Comparison of ENCODE assay signal across 17 cellular contexts in the genomic region with DNA sequence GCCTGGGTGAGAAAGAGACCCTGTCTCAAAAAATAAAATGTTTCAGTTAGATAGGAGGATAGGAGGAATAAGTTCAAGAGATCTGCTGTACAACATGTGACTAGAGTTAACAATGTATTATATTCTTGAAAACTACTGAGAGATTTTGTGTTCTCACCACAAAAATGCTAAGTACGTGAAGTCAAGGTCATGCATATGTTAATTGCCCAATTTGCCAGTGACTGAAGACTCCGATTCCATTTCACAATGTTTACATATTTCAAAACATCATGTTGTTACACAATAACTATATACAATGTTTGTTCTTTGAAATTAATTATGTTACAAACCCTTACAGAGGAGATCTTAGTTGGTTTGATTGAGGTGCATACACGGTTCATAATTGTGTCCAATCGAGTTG.
"Had no signal": no experiment of that assay in that cellular context is flagged by ENCODE, and none has a peak within 500 bp of the region (broad histone marks: within the 10 kb centered on the region; RNA-seq: fewer than 3 reads in every experiment).

No MANE protein-coding gene starts in this region.

- H3K9me3 Mint-ChIP-seq: activated T-helper 17 cell treated with anti-CD3 and anti-CD28 coated beads, Interleukin-2, amount 50 U/mL, for 72 hours; natural killer cell; stimulated activated naive B cell treated with anti-CD40 and anti-IgM and Interleukin-4, amounts not matched to agents 10 μg/mL and 1 μg/mL and 100 μg/mL, for 72 hours had no signal

- H3K4me3 Mint-ChIP-seq: activated T-helper 17 cell treated with anti-CD3 and anti-CD28 coated beads, Interleukin-2, amount 50 U/mL, for 72 hours; natural killer cell; stimulated activated naive B cell treated with anti-CD40 and anti-IgM and Interleukin-4, amounts not matched to agents 10 μg/mL and 1 μg/mL and 100 μg/mL, for 72 hours had no signal

- H3K4me1 ChIP-seq: ascending aorta, breast epithelium, esophagus squamous epithelium, thyroid gland had no signal

- H3K27ac ChIP-seq: ascending aorta, breast epithelium, esophagus squamous epithelium, neutrophil, thyroid gland had no signal

- H3K9me3 ChIP-seq: ascending aorta, breast epithelium, esophagus squamous epithelium, neutrophil, thyroid gland had no signal

- DNase-seq: activated CD4-positive, alpha-beta T cell treated with anti-CD3 and anti-CD28 coated beads for 1 hour; activated CD4-positive, alpha-beta T cell treated with anti-CD3 and anti-CD28 coated beads, Interleukin-2, amount 50 U/mL, for 4 hours; activated naive CD4-positive, alpha-beta T cell treated with Interleukin-2 at 50 U/mL for 16 hours; esophagus squamous epithelium; hypothalamus; left ventricle myocardium superior; mesenchymal stem cell; natural killer cell; stimulated activated CD4-positive, alpha-beta T cell treated with anti-CD3 and anti-CD28 coated beads, Interleukin-15, amount 100 ng/mL, for 24 hours; stimulated activated CD4-positive, alpha-beta T cell treated with anti-CD3 and anti-CD28 coated beads, Interleukin-4, amount 100 ng/mL, for 1 hour; stimulated activated naive B cell treated with anti-CD40 and anti-IgM and Interleukin-4, amounts not matched to agents 10 μg/mL and 1 μg/mL and 100 μg/mL, for 72 hours; T-helper 9 cell; thyroid gland had no signal

- H3K4me3 ChIP-seq: ascending aorta, breast epithelium, esophagus squamous epithelium, thyroid gland had no signal

- H3K27ac Mint-ChIP-seq: activated T-helper 17 cell treated with anti-CD3 and anti-CD28 coated beads, Interleukin-2, amount 50 U/mL, for 72 hours; natural killer cell; stimulated activated naive B cell treated with anti-CD40 and anti-IgM and Interleukin-4, amounts not matched to agents 10 μg/mL and 1 μg/mL and 100 μg/mL, for 72 hours had no signal

- H3K27me3 ChIP-seq: ascending aorta, thyroid gland had no signal

- H3K36me3 Mint-ChIP-seq: natural killer cell; stimulated activated naive B cell treated with anti-CD40 and anti-IgM and Interleukin-4, amounts not matched to agents 10 μg/mL and 1 μg/mL and 100 μg/mL, for 72 hours had no signal

- H3K4me1 Mint-ChIP-seq: activated T-helper 17 cell treated with anti-CD3 and anti-CD28 coated beads, Interleukin-2, amount 50 U/mL, for 72 hours; stimulated activated naive B cell treated with anti-CD40 and anti-IgM and Interleukin-4, amounts not matched to agents 10 μg/mL and 1 μg/mL and 100 μg/mL, for 72 hours had no signal

- H3K36me3 ChIP-seq: ascending aorta, breast epithelium, esophagus squamous epithelium, neutrophil, thyroid gland had no signal
